In genomic region chr19:38664503-38665211, GRCh38 we compare ENCODE assay signal across 8 cellular contexts. TPM values are rescaled to one million over a fixed set of nuclear protein-coding genes. Genes with fewer than 3 reads are reported as not detected.
DNase-seq lines count a peak whose midpoint lies in the region; ATAC-seq and TF ChIP-seq lines count a peak whose summit lies in the region.

No MANE protein-coding gene starts in this region.

- H4K12ac ChIP-seq in trophoblast cell (ENCODE audit: low read depth, low read length) = no peak overlapping the region

- POLR2A ChIA-PET in PC-3 (lab: Charles Lee; ENCODE audit: unreplicated experiment) = no interaction called here

- no peak overlapping the region for H2AFZ ChIP-seq in PC-3 (ENCODE audit: low read length)
- H2AFZ ChIP-seq in trophoblast cell (ENCODE audit: insufficient read depth, low read length, poor library complexity) = peak overlapping the region; percentile 13

- no peak overlapping the region for H3K23ac ChIP-seq in trophoblast cell (ENCODE audit: low read length)

- peak overlapping the region; percentile 30 for H2AK5ac ChIP-seq in trophoblast cell (ENCODE audit: low read length)

- H3K14ac ChIP-seq in trophoblast cell (ENCODE audit: low read length) = peak overlapping the region; percentile 19

- intact Hi-C loops in PC-3 (cut with micrococcal nuclease) (no loop called here), esophagus squamous epithelium (cut with DNase I) (no loop called here)

- CTCF ChIA-PET in PC-3 (lab: Charles Lee) = no interaction called here

- H4K20me1 ChIP-seq in PC-3 (ENCODE audit: low read length) = peaks cover 54% of the 10 kb centered on the region

- H3K18ac ChIP-seq in trophoblast cell (ENCODE audit: low read length) = peak overlapping the region; percentile 68

- H2BK5ac ChIP-seq in trophoblast cell (ENCODE audit: low read depth, low read length, poor library complexity) = peak overlapping the region; percentile 10

- no TSS peak for BruUV-seq in PC-3 (replicated peaks; lab: Mats Ljungman, UMichigan)

- H3K4me1 ChIP-seq in PC-3 (ENCODE audit: insufficient read depth, low read length) (peaks cover 88% of the 10 kb centered on the region), esophagus squamous epithelium (peaks cover 93 to 100% (median 96%) of the 10 kb centered on the region in 3 donors), trophoblast cell (ENCODE audit: control insufficient read depth in 1 of 2, insufficient read depth in 2 of 2, low read length in 2 of 2) (peaks cover 74 to 82% of the 10 kb centered on the region in 2 experiments)

- H4K8ac ChIP-seq in trophoblast cell (ENCODE audit: low read depth, low read length) = peak overlapping the region; percentile 24

- peak overlapping the region; percentile 27 for H2BK120ac ChIP-seq in trophoblast cell (ENCODE audit: insufficient read depth, low read length, poor library complexity)

- no peaks in the 10 kb centered on the region for H3K9me2 ChIP-seq in PC-3 (replicated peaks; ENCODE audit: low read length)

- DNase-seq in GDM1 (lab: John Stamatoyannopoulos, UW) = peak; percentile 23
- DNase-seq in PC-3 = no peak
- DNase-seq in esophagus squamous epithelium (lab: John Stamatoyannopoulos, UW) = no peak
- no peak for DNase-seq in trophoblast cell
- no peak for DNase-seq in ureter (ENCODE audit: low spot score)
- DNase-seq in DMS79 treated with DMSO at 0.1 percent for 48 hours (lab: John Stamatoyannopoulos, UW) = no peak
- no peak for DNase-seq in hypothalamus (lab: John Stamatoyannopoulos, UW)

- H3K79me2 ChIP-seq in PC-3 (ENCODE audit: low read length) = peaks cover 100% of the 10 kb centered on the region
- peaks cover 53% of the 10 kb centered on the region for H3K79me2 ChIP-seq in trophoblast cell (ENCODE audit: control insufficient read depth, insufficient read depth, low read length, poor library complexity)

- H3K9me3 ChIP-seq in PC-3 (ENCODE audit: low read length) = no peaks in the 10 kb centered on the region
- H3K9me3 ChIP-seq in esophagus squamous epithelium = no peaks in the 10 kb centered on the region
- no peaks in the 10 kb centered on the region for H3K9me3 ChIP-seq in trophoblast cell (ENCODE audit: insufficient read depth, low read depth, low read length)

- no peak overlapping the region for H3K9ac ChIP-seq in PC-3 (ENCODE audit: low read length)
- peak overlapping the region; percentile 31 for H3K9ac ChIP-seq in trophoblast cell (ENCODE audit: low read length)

- 42 to 46% methylated on average over 5 of the region's 7 CpGs for WGBS in esophagus squamous epithelium, 2 donors
- WGBS in trophoblast cell (ENCODE audit: extremely low coverage, insufficient coverage, insufficient read length) = no CpG with 5 or more reads among the region's 7 CpGs

- H3F3A ChIP-seq in PC-3 (ENCODE audit: low read length, unreplicated experiment) = peaks cover 6% of the 10 kb centered on the region

- H3K4ac ChIP-seq in trophoblast cell (ENCODE audit: low read depth, low read length) = peak overlapping the region; percentile 51

- H3K4me2 ChIP-seq in PC-3 (ENCODE audit: low read length) = peak overlapping the region; percentile 59; the same call in 1 of the 2 replicates
- no peak overlapping the region for H3K4me2 ChIP-seq in trophoblast cell (ENCODE audit: low read length)

- no peaks in the 10 kb centered on the region for H3K27me3 ChIP-seq in PC-3 (ENCODE audit: low read length)
- no peaks in the 10 kb centered on the region for H3K27me3 ChIP-seq in esophagus squamous epithelium
- H3K27me3 ChIP-seq in trophoblast cell (ENCODE audit: insufficient read depth, low read length) = no peaks in the 10 kb centered on the region

- H3K4me3 ChIP-seq in PC-3 (ENCODE audit: low read length) = no peak overlapping the region
- H3K4me3 ChIP-seq in esophagus squamous epithelium = peak overlapping the region in 1 of 4 donors; percentile 10
- H3K4me3 ChIP-seq in trophoblast cell (ENCODE audit: low read depth, low read length) = no peak overlapping the region

- TF ChIP-seq CTCF in PC-3 (conservative IDR thresholded peaks at IDR 0.05; ENCODE audit: low read depth, low read length) (no peak), esophagus squamous epithelium (IDR thresholded peaks at IDR 0.05) (no peak)

- H3K27ac ChIP-seq in PC-3 (ENCODE audit: low read length) = peak overlapping the region; percentile 76
- H3K27ac ChIP-seq in esophagus squamous epithelium = peak overlapping the region; percentile 97 to 100 (median 98)
- H3K27ac ChIP-seq in trophoblast cell (ENCODE audit: low read depth, low read length) = peak overlapping the region; percentile 97

- H2BK12ac ChIP-seq in trophoblast cell (ENCODE audit: low read length) = peak overlapping the region; percentile 60

- peaks cover 48% of the 10 kb centered on the region for H3K36me3 ChIP-seq in PC-3 (ENCODE audit: low read depth, low read length)
- H3K36me3 ChIP-seq in esophagus squamous epithelium = peaks cover 0 to 35% (median 4%) of the 10 kb centered on the region in 3 donors
- H3K36me3 ChIP-seq in trophoblast cell (ENCODE audit: control insufficient read depth in 1 of 2, insufficient read depth in 2 of 2, low read length in 2 of 2) = peaks cover 15 to 28% of the 10 kb centered on the region in 2 experiments

- peak overlapping the region; percentile 64 for H4K91ac ChIP-seq in trophoblast cell (ENCODE audit: low read depth, low read length)

- ATAC-seq in PC-3 (no peak; the same call in 1 of the 2 replicates), GM21619 (IDR thresholded peaks at IDR 0.05; ENCODE audit: unreplicated experiment) (no peak)

- no peak for TF ChIP-seq POLR2A in esophagus squamous epithelium (IDR thresholded peaks at IDR 0.05)

- peaks cover 61% of the 10 kb centered on the region for H3K79me1 ChIP-seq in trophoblast cell (ENCODE audit: low read length)

RNA-seq across cellular contexts. Expression of gene ACTN4, which starts 17.2 kb away (rescaled TPM):
- 382 and 397 TPM in 2 replicates for total RNA-seq in PC-3 (2014; rRNA removed)
- 100 to 1,000 TPM; 302 to 705 (median 414) TPM for total RNA-seq in esophagus squamous epithelium
- 442 and 468 TPM in 2 replicates for polyA plus RNA-seq in trophoblast cell (2013)
- total RNA-seq in ureter = 656 TPM

RNA-seq across cellular contexts. Expression of gene EIF3K, which starts 45.7 kb away (rescaled TPM):
- 310 and 414 TPM in 2 replicates for total RNA-seq in PC-3 (2014; rRNA removed)
- total RNA-seq in esophagus squamous epithelium = 100 to 1,000 TPM; 437 to 578 (median 516) TPM
- polyA plus RNA-seq in trophoblast cell (2013) = 205 and 214 TPM in 2 replicates
- total RNA-seq in ureter = 322 TPM

RNA-seq across cellular contexts. Expression of gene MAP4K1, which starts 46.9 kb away (rescaled TPM):
- total RNA-seq in PC-3 (2014; rRNA removed) (0.63 and 2.3 TPM in 2 replicates), esophagus squamous epithelium (1 to 10 TPM; 1.5 to 4.2 (median 2.7) TPM), ureter (9.0 TPM)
- polyA plus RNA-seq in trophoblast cell (2013) = 0.56 and 0.72 TPM in 2 replicates
